In the genomic region with DNA sequence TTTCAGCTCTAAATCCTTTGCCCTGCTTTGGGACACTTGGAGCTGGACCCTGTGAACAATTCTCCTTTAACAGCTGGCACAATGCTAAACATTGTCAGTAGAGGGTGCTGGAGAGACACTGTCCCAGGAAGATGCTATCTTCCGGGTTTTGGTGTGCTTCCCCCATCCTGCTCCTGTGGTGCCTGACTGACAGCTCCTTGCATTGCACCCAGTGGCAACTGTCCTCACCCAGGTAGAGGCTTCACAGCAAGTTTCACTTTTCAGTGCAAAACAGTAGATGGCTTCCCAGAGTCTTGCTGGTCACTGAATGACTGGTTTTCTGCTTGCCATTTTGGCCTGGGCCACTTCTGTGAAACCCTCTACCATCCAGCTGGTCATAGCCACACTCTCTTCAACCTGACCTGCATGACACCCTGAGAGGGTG, we compare ENCODE assay signal across 8 cellular contexts.
DNase-seq lines count a peak whose midpoint lies in the region; TF ChIP-seq lines count a peak whose summit lies in the region.

No MANE protein-coding gene starts in this region.

- H3K4me3 ChIP-seq in A673 (ENCODE audit: low read depth, low read length, poor library complexity, severe bottlenecking), result no peak overlapping the region
- H3K4me3 ChIP-seq in GM12875 (ENCODE audit: low read depth, low read length), result no peak overlapping the region
- H3K4me3 ChIP-seq in HAP-1, result no peak overlapping the region
- H3K4me3 ChIP-seq in Karpas-422 (ENCODE audit: low read length), result no peak overlapping the region
- no peak overlapping the region for H3K4me3 ChIP-seq in hepatocyte
- no peak overlapping the region for H3K4me3 ChIP-seq in CD4-positive, alpha-beta memory T cell (ENCODE audit: low read length in 2 of 2)

- intact Hi-C loops in A673 (cut with micrococcal nuclease; ENCODE audit: unreplicated experiment), result no loop called here
- intact Hi-C loops in CD4-positive, alpha-beta memory T cell (cut with micrococcal nuclease), result no loop called here

- no peaks in the 10 kb centered on the region for H3K27me3 ChIP-seq in A673 (replicated peaks; ENCODE audit: insufficient read depth, low read depth, low read length, poor library complexity)
- H3K27me3 ChIP-seq in HAP-1 (ENCODE audit: low read depth), result no peaks in the 10 kb centered on the region
- H3K27me3 ChIP-seq in Karpas-422 (ENCODE audit: low read length), result no peaks in the 10 kb centered on the region
- H3K27me3 ChIP-seq in hepatocyte, result no peaks in the 10 kb centered on the region
- H3K27me3 ChIP-seq in CD4-positive, alpha-beta memory T cell (ENCODE audit: insufficient read depth, low read length), result no peaks in the 10 kb centered on the region

- TF ChIP-seq CTCF in A673 (conservative IDR thresholded peaks at IDR 0.05; ENCODE audit: low read depth, low read length) (peak; percentile 55), GM12875 (IDR thresholded peaks at IDR 0.05; ENCODE audit: borderline replicate concordance, insufficient read depth, low read depth, low read length) (peak; percentile 74), hepatocyte (IDR thresholded peaks at IDR 0.05; ENCODE audit: poor library complexity) (peak; percentile 59)

- no peaks in the 10 kb centered on the region for H3K9me2 ChIP-seq in Karpas-422 (replicated peaks; ENCODE audit: insufficient read depth, low read length)
- H3K9me2 ChIP-seq in hepatocyte (replicated peaks; ENCODE audit: insufficient read depth), result no peaks in the 10 kb centered on the region

- H3K4me2 ChIP-seq in Karpas-422 (ENCODE audit: low read depth, low read length, poor library complexity, severe bottlenecking) (no peak overlapping the region), hepatocyte (no peak overlapping the region)

- BruUV-seq in A673 (replicated peaks; lab: Mats Ljungman, UMichigan), result no TSS peak

- no peaks in the 10 kb centered on the region for H4K20me1 ChIP-seq in Karpas-422 (ENCODE audit: insufficient read depth, low read depth, low read length)
- H4K20me1 ChIP-seq in hepatocyte (ENCODE audit: insufficient read depth, poor library complexity, severe bottlenecking), result no peaks in the 10 kb centered on the region

- POLR2A ChIA-PET in A673 (lab: Charles Lee; ENCODE audit: low non-redundant PET), result no interaction called here
- POLR2A ChIA-PET in CD4-positive, alpha-beta memory T cell (lab: Charles Lee; ENCODE audit: partially characterized antibody), result no interaction called here

- DNase-seq in A673 (ENCODE audit: low spot score) (peak; percentile 36), HAP-1 (ENCODE audit: low spot score in 2 of 2) (peak; percentile 77 to 79), Karpas-422 (peak; percentile 89), hepatocyte (ENCODE audit: low spot score) (peak; percentile 64), midbrain (lab: John Stamatoyannopoulos, UW) (no peak)
- peak; percentile 3 for DNase-seq in T-helper 2 cell treated with Interferon-gamma antibody and Interleukin-4, amounts not matched to agents 5 μg/mL and 100 μg/mL, for 36 hours (ENCODE audit: low spot score)
- no peak for DNase-seq in CD4-positive, alpha-beta memory T cell

- H3K27ac Mint-ChIP-seq in T-helper 2 cell treated with Interferon-gamma antibody and Interleukin-4, amounts not matched to agents 5 μg/mL and 100 μg/mL, for 36 hours, result no peak overlapping the region
- H3K27ac Mint-ChIP-seq in CD4-positive, alpha-beta memory T cell, result no peak overlapping the region

- CTCF ChIA-PET in A673 (lab: Charles Lee), result no interaction called here
- CTCF ChIA-PET in CD4-positive, alpha-beta memory T cell (lab: Charles Lee; ENCODE audit: partially characterized antibody), result no interaction called here

- H3K27me3 Mint-ChIP-seq in T-helper 2 cell treated with Interferon-gamma antibody and Interleukin-4, amounts not matched to agents 5 μg/mL and 100 μg/mL, for 36 hours (ENCODE audit: low read depth), result no peaks in the 10 kb centered on the region
- no peaks in the 10 kb centered on the region for H3K27me3 Mint-ChIP-seq in CD4-positive, alpha-beta memory T cell

- H3K9me3 ChIP-seq in A673 (ENCODE audit: low read depth, low read length, poor library complexity, severe bottlenecking) (peaks cover 5% of the 10 kb centered on the region), HAP-1 (no peaks in the 10 kb centered on the region; the same call in 1 of the 2 replicates), Karpas-422 (ENCODE audit: low read length) (no peaks in the 10 kb centered on the region), hepatocyte (ENCODE audit: low read depth) (no peaks in the 10 kb centered on the region)
- H3K9me3 ChIP-seq in CD4-positive, alpha-beta memory T cell (ENCODE audit: control insufficient read depth in 1 of 2, low read length in 2 of 2), result no peaks in the 10 kb centered on the region

- no peak overlapping the region for H3K4me3 Mint-ChIP-seq in T-helper 2 cell treated with Interferon-gamma antibody and Interleukin-4, amounts not matched to agents 5 μg/mL and 100 μg/mL, for 36 hours
- H3K4me3 Mint-ChIP-seq in CD4-positive, alpha-beta memory T cell, result no peak overlapping the region

- H3K4me1 Mint-ChIP-seq in T-helper 2 cell treated with Interferon-gamma antibody and Interleukin-4, amounts not matched to agents 5 μg/mL and 100 μg/mL, for 36 hours (ENCODE audit: low read depth), result no peaks in the 10 kb centered on the region
- no peaks in the 10 kb centered on the region for H3K4me1 Mint-ChIP-seq in CD4-positive, alpha-beta memory T cell

- H3K36me3 Mint-ChIP-seq in T-helper 2 cell treated with Interferon-gamma antibody and Interleukin-4, amounts not matched to agents 5 μg/mL and 100 μg/mL, for 36 hours (ENCODE audit: low read depth), result no peaks in the 10 kb centered on the region
- no peaks in the 10 kb centered on the region for H3K36me3 Mint-ChIP-seq in CD4-positive, alpha-beta memory T cell

- H3K4me1 ChIP-seq in A673 (ENCODE audit: insufficient read depth, low read length, poor library complexity, severe bottlenecking) (no peaks in the 10 kb centered on the region), HAP-1 (no peaks in the 10 kb centered on the region), Karpas-422 (ENCODE audit: low read length) (no peaks in the 10 kb centered on the region), hepatocyte (ENCODE audit: insufficient read depth) (no peaks in the 10 kb centered on the region)
- no peaks in the 10 kb centered on the region for H3K4me1 ChIP-seq in CD4-positive, alpha-beta memory T cell (ENCODE audit: insufficient read depth, low read length)

- H3K36me3 ChIP-seq in A673 (ENCODE audit: insufficient read depth, low read length, poor library complexity, severe bottlenecking), result no peaks in the 10 kb centered on the region
- no peaks in the 10 kb centered on the region for H3K36me3 ChIP-seq in HAP-1 (replicated peaks)
- H3K36me3 ChIP-seq in Karpas-422 (ENCODE audit: insufficient read depth, low read length), result no peaks in the 10 kb centered on the region
- no peaks in the 10 kb centered on the region for H3K36me3 ChIP-seq in hepatocyte (replicated peaks; ENCODE audit: insufficient read depth, low read depth)
- no peaks in the 10 kb centered on the region for H3K36me3 ChIP-seq in CD4-positive, alpha-beta memory T cell (ENCODE audit: insufficient read depth, low read length)

- H3K9me3 Mint-ChIP-seq in T-helper 2 cell treated with Interferon-gamma antibody and Interleukin-4, amounts not matched to agents 5 μg/mL and 100 μg/mL, for 36 hours, result peaks cover 8% of the 10 kb centered on the region
- H3K9me3 Mint-ChIP-seq in CD4-positive, alpha-beta memory T cell, result peaks cover 0 to 23% (median 5%) of the 10 kb centered on the region in 8 donors

- no peak overlapping the region for H3K27ac ChIP-seq in A673 (ENCODE audit: low read depth, low read length, poor library complexity, severe bottlenecking)
- no peak overlapping the region for H3K27ac ChIP-seq in Karpas-422 (ENCODE audit: low read length)
- no peak overlapping the region for H3K27ac ChIP-seq in hepatocyte
- no peak overlapping the region for H3K27ac ChIP-seq in CD4-positive, alpha-beta memory T cell (ENCODE audit: low read depth, low read length)

- in situ Hi-C loops in HAP-1 (cut with MboI; ENCODE audit: low sequenced_read_pairs), result no loop called here

- H3K79me2 ChIP-seq in Karpas-422 (ENCODE audit: low read length), result no peaks in the 10 kb centered on the region
- no peaks in the 10 kb centered on the region for H3K79me2 ChIP-seq in hepatocyte

- 10% methylated on average over 1 of the region's 1 CpG for WGBS in hepatocyte (ENCODE audit: low lambda C conversion rate, missing lambda C conversion rate)

- H2AFZ ChIP-seq in Karpas-422 (ENCODE audit: low read length) (peak overlapping the region; percentile 79), hepatocyte (no peak overlapping the region)

- H3K9ac ChIP-seq in Karpas-422 (ENCODE audit: low read length), result no peak overlapping the region

Comparison
In these comparisons a context has a peak if more than half of its experiments do, and no peak if none do; other contexts are left out.
1. DNase-seq: peak in A673 (single experiment), HAP-1 (2 of 2), Karpas-422 (single experiment), T-helper 2 cell treated with Interferon-gamma antibody and Interleukin-4, amounts not matched to agents 5 μg/mL and 100 μg/mL, for 36 hours (single experiment) and hepatocyte (single experiment); none in CD4-positive, alpha-beta memory T cell (0 of 5) and midbrain (single experiment).
2. Peak in every context shown above with its lines, with median percentiles within 50 percentile points of each other: CTCF ChIP-seq.